In the genomic region with DNA sequence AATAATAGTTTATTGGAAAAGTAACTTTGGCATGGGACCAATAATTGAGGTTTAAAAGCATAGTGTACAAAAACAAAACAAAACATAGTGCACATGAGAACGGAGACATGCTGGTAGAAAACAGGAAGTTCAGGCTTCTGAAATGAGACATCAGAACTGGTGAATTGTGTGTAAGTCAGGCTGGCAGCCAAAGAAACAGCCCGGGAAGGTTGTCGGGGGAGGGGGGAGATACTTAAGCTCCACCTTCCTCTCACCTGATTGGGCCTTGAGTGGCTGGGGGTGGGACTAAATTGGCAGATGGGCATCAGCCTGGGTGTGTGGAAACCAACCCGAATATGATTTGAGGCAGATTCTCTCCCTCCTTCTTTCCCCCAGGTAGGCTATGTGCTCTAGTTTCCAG, we compare ENCODE assay signal across 1 cellular context.
TF ChIP-seq lines count a peak whose summit lies in the region.

No MANE protein-coding gene starts in this region.

TF ChIP-seq in IMR-90, 13 proteins besides CTCF, POLR2A, EP300 and RAD21 (continued from another document):
- TF ChIP-seq NFE2L2 (IDR thresholded peaks at IDR 0.05; ENCODE audit: low read depth, low read length) (no peak), RCOR1 (IDR thresholded peaks at IDR 0.05; ENCODE audit: insufficient replicate concordance, low read length) (no peak), RFX5 (IDR thresholded peaks at IDR 0.05; ENCODE audit: low read depth, low read length) (no peak), MAFK (IDR thresholded peaks at IDR 0.05; ENCODE audit: low read depth, low read length) (no peak), USF2 (IDR thresholded peaks at IDR 0.05; ENCODE audit: low read depth, low read length) (no peak), BHLHE40 (IDR thresholded peaks at IDR 0.05; ENCODE audit: low read depth, low read length) (no peak), FOS (IDR thresholded peaks at IDR 0.05; ENCODE audit: low read depth, low read length) (no peak), SMC3 (IDR thresholded peaks at IDR 0.05; ENCODE audit: low read depth, low read length) (no peak), CEBPB (IDR thresholded peaks at IDR 0.05; ENCODE audit: low read depth, low read length) (no peak), CHD1 (IDR thresholded peaks at IDR 0.05; ENCODE audit: low read depth, low read length) (no peak)
